ENCODE assay signal across 16 cellular contexts in the genomic region with DNA sequence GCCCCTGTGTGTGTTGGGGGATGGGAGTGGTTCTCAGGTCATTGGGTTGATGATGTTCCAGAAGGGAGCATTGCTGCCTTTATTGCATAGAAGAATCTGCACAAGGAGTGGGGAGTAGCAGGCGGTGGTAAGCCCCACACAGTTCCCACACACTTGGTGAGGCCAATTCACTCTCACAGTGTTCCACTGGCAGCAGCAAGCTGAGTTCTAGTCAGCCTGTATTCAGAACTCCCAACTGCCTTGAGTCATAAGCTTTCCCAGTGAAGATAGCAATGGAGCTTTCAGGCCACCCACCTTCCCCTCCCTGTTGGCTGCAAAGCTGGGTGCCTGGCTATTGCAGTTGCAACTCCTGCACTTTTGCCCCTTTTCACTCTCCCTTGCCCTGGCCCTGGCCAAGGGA.
DNase-seq lines count a peak whose midpoint lies in the region; ATAC-seq and TF ChIP-seq lines count a peak whose summit lies in the region.
"Had no signal": no experiment of that assay in that cellular context is flagged by ENCODE, and none has a peak within 500 bp of the region (broad histone marks: within the 10 kb centered on the region; RNA-seq: fewer than 3 reads in every experiment).

No MANE protein-coding gene starts in this region.

- no peak overlapping the region for H3K4me3 ChIP-seq in brain microvascular endothelial cell (ENCODE audit: low read depth, low read length)
- no peak overlapping the region for H3K4me3 ChIP-seq in fibroblast of pulmonary artery (replicated peaks; ENCODE audit: low read depth, low read length)
- H3K4me3 ChIP-seq: A549, SK-N-MC had no signal

- peaks cover 17% of the 10 kb centered on the region for H3K4me1 Mint-ChIP-seq in osteocyte (ENCODE audit: unreplicated experiment)
- H3K4me1 Mint-ChIP-seq: CD4-positive, alpha-beta memory T cell had no signal

- peaks cover 35% of the 10 kb centered on the region for H3K9me3 Mint-ChIP-seq in osteocyte (ENCODE audit: unreplicated experiment)
- H3K9me3 Mint-ChIP-seq: HFFc6 had no signal

- H3K4me3 Mint-ChIP-seq in osteocyte (ENCODE audit: unreplicated experiment), result no peak overlapping the region
- H3K4me3 Mint-ChIP-seq: CD4-positive, alpha-beta memory T cell; HFFc6 had no signal

- H3K27ac Mint-ChIP-seq in osteocyte (ENCODE audit: unreplicated experiment), result peak overlapping the region; percentile 62
- H3K27ac Mint-ChIP-seq: CD4-positive, alpha-beta memory T cell; HFFc6 had no signal

- no peak overlapping the region for H3K27ac ChIP-seq in brain microvascular endothelial cell
- H3K27ac ChIP-seq: A549, SK-N-MC had no signal

- peaks cover 13% of the 10 kb centered on the region for H3K36me3 Mint-ChIP-seq in osteocyte (ENCODE audit: unreplicated experiment)
- H3K36me3 Mint-ChIP-seq: CD4-positive, alpha-beta memory T cell had no signal

- in situ Hi-C loops in brain microvascular endothelial cell (cut with HindIII; ENCODE audit: low pct_ligation_motif_present, low sequenced_read_pairs), result no loop called here

- no peak for TF ChIP-seq CTCF in brain microvascular endothelial cell (IDR thresholded peaks at IDR 0.05; ENCODE audit: low read depth, low read length, missing control alignments)
- TF ChIP-seq CTCF in fibroblast of pulmonary artery (IDR thresholded peaks at IDR 0.05; ENCODE audit: low read length, missing control alignments), result no peak
- TF ChIP-seq CTCF in osteocyte (IDR thresholded peaks at IDR 0.05), result no peak

- no peaks in the 10 kb centered on the region for H3K27me3 ChIP-seq in brain microvascular endothelial cell (replicated peaks)

- ATAC-seq in HG02852 (IDR thresholded peaks at IDR 0.05; ENCODE audit: unreplicated experiment) (no peak), HG03432 (IDR thresholded peaks at IDR 0.05; ENCODE audit: unreplicated experiment) (no peak)
- ATAC-seq: A549 had no signal

- no peaks in the 10 kb centered on the region for H3K27me3 Mint-ChIP-seq in osteocyte (ENCODE audit: unreplicated experiment)
- H3K27me3 Mint-ChIP-seq: CD4-positive, alpha-beta memory T cell had no signal

- peak; percentile 39 for DNase-seq in HCEC 1CT
- DNase-seq in brain microvascular endothelial cell, result peak; percentile 1
- DNase-seq in fibroblast of pulmonary artery (ENCODE audit: low read depth), result peak; percentile 58
- no peak for DNase-seq in osteocyte (ENCODE audit: extremely low spot score, unreplicated experiment)
- no peak for DNase-seq in stimulated activated CD4-positive, alpha-beta T cell treated with anti-CD3 and anti-CD28 coated beads, Interleukin-4, amount 100 ng/mL, for 24 hours
- DNase-seq: CD4-positive, alpha-beta memory T cell; DMS153; GF-D8; HFFc6; NCI-H1417; NCI-H187; Right ventricle myocardium superior had no signal

- no peaks in the 10 kb centered on the region for H3K36me3 ChIP-seq in brain microvascular endothelial cell (replicated peaks)

Comparison
In these comparisons a context has a peak if more than half of its experiments do, and no peak if none do; other contexts are left out.
1. DNase-seq: peak in HCEC 1CT (single experiment), brain microvascular endothelial cell (single experiment) and fibroblast of pulmonary artery (single experiment); none in osteocyte (single experiment) and stimulated activated CD4-positive, alpha-beta T cell treated with anti-CD3 and anti-CD28 coated beads, Interleukin-4, amount 100 ng/mL, for 24 hours (single experiment).